In the genomic region with DNA sequence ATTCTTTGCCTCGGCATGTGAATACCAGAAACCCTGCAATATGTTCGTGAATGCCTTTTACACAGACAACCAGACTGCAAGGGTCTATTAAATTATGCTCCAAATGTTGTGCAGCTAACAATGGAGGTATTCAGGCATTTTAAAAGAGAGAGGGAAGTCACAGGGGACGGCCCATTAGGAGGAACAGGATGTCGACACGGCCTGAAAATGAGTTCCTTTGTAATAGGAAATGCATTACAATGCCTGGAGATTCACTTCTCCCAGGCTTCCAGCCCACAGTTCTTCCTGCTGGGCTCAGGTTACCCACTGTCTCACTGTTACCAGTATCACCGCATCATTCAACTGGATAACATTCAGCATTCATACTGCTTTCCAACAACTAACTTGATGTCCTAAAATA, we compare ENCODE assay signal across 8 cellular contexts. TPM values are rescaled to one million over a fixed set of nuclear protein-coding genes. Genes with fewer than 3 reads are reported as not detected.
DNase-seq lines count a peak whose midpoint lies in the region; ATAC-seq, FAIRE-seq and TF ChIP-seq lines count a peak whose summit lies in the region.

No MANE protein-coding gene starts in this region.

- 0% methylated on average over 6 of the region's 6 CpGs for whole genome bisulfite sequencing in HUES64
- WGBS in right cardiac atrium: 28% methylated on average over 6 of the region's 6 CpGs

- H3K27ac ChIP-seq in HUES64 (ENCODE audit: low read depth, low read length): peak overlapping the region; percentile 71
- H3K27ac ChIP-seq in right cardiac atrium (ENCODE audit: low read length): peak overlapping the region; percentile 31

- H3K27me3 Mint-ChIP-seq in CD14-positive monocyte (ENCODE audit: low read depth in 3 of 3): no peaks in the 10 kb centered on the region
- H3K27me3 Mint-ChIP-seq in activated CD4-positive, alpha-beta memory T cell treated with anti-CD3 and anti-CD28 coated beads for 36 hours: peaks cover 2% of the 10 kb centered on the region

- peaks cover 0 to 13% (median 2%) of the 10 kb centered on the region in 7 donors for H3K9me3 Mint-ChIP-seq in CD14-positive monocyte
- no peaks in the 10 kb centered on the region for H3K9me3 Mint-ChIP-seq in activated CD4-positive, alpha-beta memory T cell treated with anti-CD3 and anti-CD28 coated beads for 36 hours

- DNase-seq in CD14-positive monocyte (ENCODE audit: low spot score): peak; percentile 53
- no peak for DNase-seq in activated CD4-positive, alpha-beta memory T cell treated with anti-CD3 and anti-CD28 coated beads for 36 hours
- peak in 2 of 3 donors; percentile 34 to 61 for DNase-seq in right cardiac atrium
- DNase-seq in sciatic nerve (ENCODE audit: low spot score): no peak
- DNase-seq in RCC 7860 (ENCODE audit: low spot score): no peak
- DNase-seq in GM10248 (ENCODE audit: extremely low spot score): no peak
- no peak for DNase-seq in superior temporal gyrus (ENCODE audit: extremely low spot score)

- H3K27me3 ChIP-seq in HUES64 (ENCODE audit: insufficient read depth, low read length): peaks cover 61% of the 10 kb centered on the region
- H3K27me3 ChIP-seq in right cardiac atrium (ENCODE audit: control insufficient read depth, insufficient read depth): no peaks in the 10 kb centered on the region

- no peak for FAIRE-seq in RCC 7860 (lab: Jason Lieb, UNC)

- ATAC-seq in right cardiac atrium (no peak), sciatic nerve (peak; percentile 8)

- intact Hi-C loops in CD14-positive monocyte (cut with micrococcal nuclease): loop anchor here (2.0 to 10.0 kb wide), 9 partner anchors 42 to 303 kb away; partner anchors contain the start of gene POC1B (in 1 of the 2)
- intact Hi-C loops in activated CD4-positive, alpha-beta memory T cell treated with anti-CD3 and anti-CD28 coated beads for 36 hours (cut with micrococcal nuclease): loop anchor here (5.0 to 10.0 kb wide), 3 partner anchors 595 to 1115 kb away; no protein-coding TSS in a partner anchor
- intact Hi-C loops in right cardiac atrium (cut with DNase I): loop anchor here (5.0 to 10.0 kb wide), 7 partner anchors 102 to 298 kb away; partner anchors contain the start of genes GALNT4 (in 1 of the 4) and POC1B (in 1 of the 4)
- intact Hi-C loops in sciatic nerve (cut with DNase I): no loop called here

- H3K4me3 Mint-ChIP-seq in CD14-positive monocyte: peak overlapping the region; percentile 99 to 100
- H3K4me3 Mint-ChIP-seq in activated CD4-positive, alpha-beta memory T cell treated with anti-CD3 and anti-CD28 coated beads for 36 hours: peak overlapping the region; percentile 92

- H3K9me3 ChIP-seq in HUES64 (ENCODE audit: insufficient read depth, low read depth, low read length) (no peaks in the 10 kb centered on the region), right cardiac atrium (ENCODE audit: control insufficient read depth, low read length) (no peaks in the 10 kb centered on the region)

- peaks cover 39% of the 10 kb centered on the region for H3K36me3 ChIP-seq in HUES64 (ENCODE audit: insufficient read depth, low read length)

- H3K4me1 Mint-ChIP-seq in CD14-positive monocyte: peaks cover 57% of the 10 kb centered on the region
- H3K4me1 Mint-ChIP-seq in activated CD4-positive, alpha-beta memory T cell treated with anti-CD3 and anti-CD28 coated beads for 36 hours (ENCODE audit: low read depth): peaks cover 55% of the 10 kb centered on the region

- H3K36me3 Mint-ChIP-seq in CD14-positive monocyte: peaks cover 39 to 47% of the 10 kb centered on the region in 2 donors
- peaks cover 46% of the 10 kb centered on the region for H3K36me3 Mint-ChIP-seq in activated CD4-positive, alpha-beta memory T cell treated with anti-CD3 and anti-CD28 coated beads for 36 hours

- TF ChIP-seq CTCF in CD14-positive monocyte (IDR thresholded peaks at IDR 0.05): no peak
- no peak for TF ChIP-seq CTCF in GM10248 (IDR thresholded peaks at IDR 0.05; ENCODE audit: control extremely low read depth, extremely low read depth, low read depth, missing control alignments)

- H3K4me1 ChIP-seq in HUES64 (ENCODE audit: insufficient read depth, low read length): peaks cover 50% of the 10 kb centered on the region
- H3K4me1 ChIP-seq in right cardiac atrium (ENCODE audit: control insufficient read depth, insufficient read depth, low read length): peaks cover 2% of the 10 kb centered on the region

- H3K4me3 ChIP-seq in HUES64 (ENCODE audit: low read length) (peak overlapping the region; percentile 69), right cardiac atrium (ENCODE audit: low read length) (peak overlapping the region; percentile 60)

- POLR2A ChIA-PET in activated CD4-positive, alpha-beta memory T cell treated with anti-CD3 and anti-CD28 coated beads for 36 hours (lab: Charles Lee): interaction anchor here (0.9 to 1.3 kb wide), 4 partner anchors 105 to 187 kb away, joined by 3 to 6 read pairs (median 4); no protein-coding TSS in a partner anchor
- POLR2A ChIA-PET in GM10248 (lab: Yijun Ruan, JAX): no interaction called here

- H3K27ac Mint-ChIP-seq in CD14-positive monocyte: peak overlapping the region; percentile 91 to 98 (median 97)
- peak overlapping the region; percentile 96 for H3K27ac Mint-ChIP-seq in activated CD4-positive, alpha-beta memory T cell treated with anti-CD3 and anti-CD28 coated beads for 36 hours

- peak overlapping the region; percentile 88 for H3K9ac ChIP-seq in HUES64 (ENCODE audit: low read depth, low read length)

- CTCF ChIA-PET in activated CD4-positive, alpha-beta memory T cell treated with anti-CD3 and anti-CD28 coated beads for 36 hours (lab: Charles Lee): interaction anchor here (1.0 kb wide), 1 partner anchor 105 kb away, joined by 4 read pairs; no protein-coding TSS in a partner anchor
- CTCF ChIA-PET in GM10248 (lab: Yijun Ruan, JAX): no interaction called here

RNA-seq across cellular contexts. Expression of gene DUSP6, which starts 2.5 kb away (rescaled TPM):
- polyA plus RNA-seq in CD14-positive monocyte (100 to 1,000 TPM; 653 to 880 TPM), right cardiac atrium (18.5 TPM)
- 124 TPM for polyA plus RNA-seq in HUES64 (2013, experiment 1 of 2)
- 138 TPM for polyA plus RNA-seq in HUES64 (2013, experiment 2 of 2)
- 10 to 100 TPM; 86.7 to 87.9 TPM for total RNA-seq in activated CD4-positive, alpha-beta memory T cell treated with anti-CD3 and anti-CD28 coated beads for 36 hours
- total RNA-seq in right cardiac atrium (10 to 100 TPM; 18.6 to 27.8 (median 24.1) TPM), sciatic nerve (93.3 TPM)

Comparison
In these comparisons a context has a peak if more than half of its experiments do, and no peak if none do; other contexts are left out.
1. DNase-seq: peak in CD14-positive monocyte (single experiment) and right cardiac atrium (2 of 3); none in activated CD4-positive, alpha-beta memory T cell treated with anti-CD3 and anti-CD28 coated beads for 36 hours (single experiment), sciatic nerve (single experiment), RCC 7860 (single experiment), GM10248 (single experiment) and superior temporal gyrus (single experiment).